In the genomic region with DNA sequence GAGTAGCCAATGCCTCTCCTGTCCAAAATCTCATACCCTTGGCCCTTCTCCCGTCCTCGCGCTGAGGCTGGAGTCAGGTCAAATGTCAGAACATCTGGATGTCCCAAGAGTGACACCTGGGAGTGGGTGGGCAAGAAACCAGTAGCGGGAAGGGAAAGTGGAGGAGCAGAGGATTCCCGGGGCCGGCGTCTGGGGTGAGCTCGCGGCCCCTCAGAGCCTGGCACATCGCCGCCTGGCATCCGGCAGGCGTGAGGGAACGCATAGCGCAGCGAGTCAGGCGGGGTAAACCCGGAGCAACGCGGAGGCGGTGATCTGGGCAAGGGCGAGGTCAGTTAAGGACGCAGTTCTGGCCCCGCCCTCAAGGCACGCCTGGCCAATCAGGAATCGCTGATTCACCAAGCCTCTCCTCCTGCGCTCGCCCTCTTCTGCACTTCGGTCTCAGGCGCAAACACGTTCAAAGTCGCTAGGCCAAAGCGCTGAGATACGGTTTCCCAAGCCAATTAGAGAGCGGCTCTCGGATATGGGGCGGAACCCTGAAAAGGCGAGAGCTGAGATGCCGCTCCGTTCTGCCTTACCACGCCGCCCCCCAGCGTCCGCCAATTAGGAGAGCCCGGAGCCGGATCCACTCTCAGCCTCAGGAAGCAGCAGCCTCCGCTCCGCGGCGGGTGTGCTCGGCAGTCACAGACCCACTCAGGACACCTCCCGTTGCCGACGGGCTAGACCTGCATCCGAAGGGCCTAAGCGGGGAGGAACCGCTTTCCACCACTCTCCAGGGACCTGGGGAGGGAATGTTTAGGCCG, we compare ENCODE assay signal across 8 cellular contexts.
A peak's percentile ranks its signal among the peaks of the same experiment; 100 is the strongest.
DNase-seq lines count a peak whose midpoint lies in the region; ATAC-seq lines count a peak whose summit lies in the region.

No MANE protein-coding gene starts in this region.

- peak; percentile 46 for DNase-seq in 8988T
- DNase-seq in NCI-H2107 treated with DMSO at 0.1 percent for 48 hours (lab: John Stamatoyannopoulos, UW; ENCODE audit: unreplicated experiment), result peak; percentile 88
- peak; percentile 100 for DNase-seq in UCSD-AML1 (lab: John Stamatoyannopoulos, UW; ENCODE audit: unreplicated experiment)
- DNase-seq in brain pericyte (ENCODE audit: low read depth, low spot score), result peak; percentile 97
- peak; percentile 97 for DNase-seq in skeletal muscle cell (ENCODE audit: low read depth)

- ATAC-seq in GM18520 (IDR thresholded peaks at IDR 0.05; ENCODE audit: unreplicated experiment), result peak; percentile 87
- peak; percentile 85 for ATAC-seq in HG03064 (IDR thresholded peaks at IDR 0.05; ENCODE audit: low read depth, unreplicated experiment)

- H3K4me3 ChIP-seq in iPS-11a (ENCODE audit: low read depth, low read length) (peak overlapping the region; percentile 67), skeletal muscle cell (ENCODE audit: low read depth, low read length) (peak overlapping the region; percentile 63)

Comparison
In these comparisons a context has a peak if more than half of its experiments do, and no peak if none do; other contexts are left out.
1. Peak in every context shown above with its lines: DNase-seq, ATAC-seq and H3K4me3 ChIP-seq.
2. DNase-seq: peak in every context shown above with its lines; median percentile 100 in UCSD-AML1; 97 in brain pericyte; 97 in skeletal muscle cell; 88 in NCI-H2107 treated with DMSO at 0.1 percent for 48 hours; 46 in 8988T.